In genomic region chr9:123338710-123339665, GRCh38 we compare ENCODE assay signal across 8 cellular contexts. TPM values are rescaled to one million over a fixed set of nuclear protein-coding genes. Genes with fewer than 3 reads are reported as not detected.
DNase-seq lines count a peak whose midpoint lies in the region; ATAC-seq and TF ChIP-seq lines count a peak whose summit lies in the region.

No MANE protein-coding gene starts in this region.

- H3K27ac ChIP-seq in CD4-positive, alpha-beta T cell (ENCODE audit: low read depth, low read length) = peak overlapping the region; percentile 18
- H3K27ac ChIP-seq in right cardiac atrium (ENCODE audit: low read length) = peak overlapping the region; percentile 87

- WGBS in right cardiac atrium = 24% methylated on average over 35 of the region's 35 CpGs

- peak; percentile 73 for ATAC-seq in CD4-positive, alpha-beta T cell (ENCODE audit: poor library complexity)
- ATAC-seq in GM21381 (IDR thresholded peaks at IDR 0.05; ENCODE audit: unreplicated experiment) (peak; percentile 62), right cardiac atrium (peak; percentile 68 to 75)

- H3K4me1 ChIP-seq in right cardiac atrium (ENCODE audit: control insufficient read depth, insufficient read depth, low read length) = peaks cover 9% of the 10 kb centered on the region

- POLR2A ChIA-PET in CD4-positive, alpha-beta T cell (lab: Charles Lee) = interaction anchor here (1.1 to 2.7 kb wide), 7 partner anchors 9 to 434 kb away, joined by 4 to 12 read pairs (median 7); partner anchors contain the start of gene RC3H2

- H3K9me3 ChIP-seq in CD4-positive, alpha-beta T cell (ENCODE audit: control insufficient read depth, low read length) = no peaks in the 10 kb centered on the region
- H3K9me3 ChIP-seq in right cardiac atrium (ENCODE audit: control insufficient read depth, low read length) = no peaks in the 10 kb centered on the region

- H3K4me3 Mint-ChIP-seq in CD4-positive, alpha-beta T cell = peak overlapping the region; percentile 89

- CTCF ChIA-PET in CD4-positive, alpha-beta T cell (lab: Charles Lee) = interaction anchor here (1.2 to 2.7 kb wide), 5 partner anchors 11 to 113 kb away, joined by 3 to 12 read pairs (median 4); no protein-coding TSS in a partner anchor

- peak overlapping the region; percentile 85 for H3K27ac Mint-ChIP-seq in CD4-positive, alpha-beta T cell

- in situ Hi-C loops in KBM-7 (cut with MboI; ENCODE audit: low pct_unique_long_range_greater_than_20kb, low sequenced_read_pairs) = no loop called here

- TF ChIP-seq CTCF in CD4-positive, alpha-beta T cell (IDR thresholded peaks at IDR 0.05) = no peak

- no peaks in the 10 kb centered on the region for H3K27me3 ChIP-seq in CD4-positive, alpha-beta T cell (ENCODE audit: control insufficient read depth, insufficient read depth, low read length)
- no peaks in the 10 kb centered on the region for H3K27me3 ChIP-seq in right cardiac atrium (ENCODE audit: control insufficient read depth, insufficient read depth)

- intact Hi-C loops in CD4-positive, alpha-beta T cell (cut with DNase I, micrococcal nuclease) = loop anchor here (2.0 to 5.0 kb wide), 2 partner anchors 16 to 72 kb away; partner anchors contain the start of gene STRBP (in 2 of the 2)
- intact Hi-C loops in right cardiac atrium (cut with DNase I) = no loop called here

- DNase-seq in CD4-positive, alpha-beta T cell = peak; percentile 8 to 46 (median 25)
- peak; percentile 97 for DNase-seq in KBM-7
- DNase-seq in activated CD8-positive, alpha-beta memory T cell treated with anti-CD3 and anti-CD28 coated beads, Interleukin-2, amount 50 U/mL, for 4 hours = peak; percentile 61
- peak in 2 of 3 donors; percentile 73 to 78 for DNase-seq in right cardiac atrium
- DNase-seq in stimulated activated CD8-positive, alpha-beta memory T cell treated with anti-CD3 and anti-CD28 coated beads, Interleukin-15, amount 100 ng/mL, for 48 hours (ENCODE audit: low read depth in 2 of 2) = peak; percentile 70 to 73
- no peak for DNase-seq in OCI-M2 (lab: John Stamatoyannopoulos, UW; ENCODE audit: unreplicated experiment)
- no peak for DNase-seq in AG20443 (ENCODE audit: low spot score)

- H3K27me3 Mint-ChIP-seq in CD4-positive, alpha-beta T cell = no peaks in the 10 kb centered on the region

- peaks cover 36% of the 10 kb centered on the region for H3K4me1 Mint-ChIP-seq in CD4-positive, alpha-beta T cell (ENCODE audit: low read depth)

- H3K36me3 Mint-ChIP-seq in CD4-positive, alpha-beta T cell (ENCODE audit: low read depth) = no peaks in the 10 kb centered on the region

- no peaks in the 10 kb centered on the region for H3K9me3 Mint-ChIP-seq in CD4-positive, alpha-beta T cell

- peak overlapping the region; percentile 4 for H3K4me3 ChIP-seq in right cardiac atrium (ENCODE audit: low read length)

RNA-seq across cellular contexts. Expression of gene CRB2, which starts 17.0 kb away (rescaled TPM):
- total RNA-seq in CD4-positive, alpha-beta T cell = not detected
- under 1 TPM in 3 of 4 donors, not detected in 1; 0.14 to 0.26 (median 0.17) TPM for total RNA-seq in right cardiac atrium
- 0.02 TPM for polyA plus RNA-seq in right cardiac atrium

Comparison
In these comparisons a context has a peak if more than half of its experiments do, and no peak if none do; other contexts are left out.
1. DNase-seq: peak in CD4-positive, alpha-beta T cell (10 of 10), KBM-7 (single experiment), activated CD8-positive, alpha-beta memory T cell treated with anti-CD3 and anti-CD28 coated beads, Interleukin-2, amount 50 U/mL, for 4 hours (single experiment), right cardiac atrium (2 of 3) and stimulated activated CD8-positive, alpha-beta memory T cell treated with anti-CD3 and anti-CD28 coated beads, Interleukin-15, amount 100 ng/mL, for 48 hours (2 of 2); none in OCI-M2 (single experiment) and AG20443 (single experiment).
2. intact Hi-C loops: an anchor here in CD4-positive, alpha-beta T cell (2.0 to 5.0 kb wide); none called in right cardiac atrium.
3. Peak in every context shown above with its lines, with median percentiles within 50 percentile points of each other: ATAC-seq.